8 cellular contexts compared by ENCODE assay signal in the genomic region with DNA sequence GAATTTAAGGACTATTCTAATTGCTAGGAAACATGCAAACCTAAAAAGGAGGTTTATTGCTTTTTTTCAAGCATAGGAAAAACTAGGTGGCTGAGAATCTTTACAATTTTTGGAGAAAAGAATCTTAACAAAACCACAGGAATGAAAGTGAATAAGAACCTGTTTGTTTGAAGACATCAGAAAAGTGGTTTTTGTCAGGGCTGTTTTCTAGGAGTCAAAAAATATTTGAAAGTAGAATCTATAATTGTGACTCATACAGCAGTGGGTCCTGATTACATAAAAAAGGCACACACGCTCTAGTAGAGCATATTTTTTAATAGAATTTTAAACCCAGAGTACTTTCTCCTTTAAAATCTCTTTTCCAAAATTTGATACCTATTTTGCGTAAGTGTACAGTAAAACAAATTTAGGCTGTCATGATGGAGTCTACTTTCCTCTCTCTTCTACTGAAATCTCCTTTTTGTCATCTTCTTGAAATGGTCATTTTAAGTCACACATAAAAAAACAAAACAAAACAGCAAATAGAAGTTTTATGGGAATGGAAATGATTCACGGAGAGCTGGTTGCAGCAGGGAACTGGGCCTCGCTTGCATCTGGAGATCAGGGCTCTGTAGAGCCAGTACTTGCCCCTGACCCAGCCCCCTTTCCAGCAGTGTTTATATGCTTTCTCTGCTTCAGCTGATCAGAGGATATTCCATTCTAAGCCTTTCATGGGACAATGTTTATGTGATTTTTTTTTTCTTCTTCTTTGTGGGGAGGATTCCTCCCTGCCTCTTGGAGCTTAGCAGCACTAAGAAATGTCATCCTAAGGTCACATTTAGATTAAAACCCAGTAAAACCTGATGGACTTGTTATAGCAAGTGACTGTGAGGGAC. TPM values are rescaled to one million over a fixed set of nuclear protein-coding genes. Genes with fewer than 3 reads are reported as not detected.
DNase-seq lines count a peak whose midpoint lies in the region; TF ChIP-seq lines count a peak whose summit lies in the region.

No MANE protein-coding gene starts in this region.

- H3K27me3 ChIP-seq in dorsolateral prefrontal cortex, result no peaks in the 10 kb centered on the region

- H3K4me3 Mint-ChIP-seq in nephron, result peak overlapping the region; percentile 47 to 59 (median 47)

- H3K27ac ChIP-seq in C4-2B, result peak overlapping the region; percentile 53
- H3K27ac ChIP-seq in dorsolateral prefrontal cortex, result peak overlapping the region in 58 of 59 donors; percentile 2 to 90 (median 77)

- DNase-seq in LoVo (ENCODE audit: low spot score) (peak; percentile 47), dorsolateral prefrontal cortex (no peak), NOMO-1 treated with DMSO at 0.1 percent for 48 hours (lab: John Stamatoyannopoulos, UW; ENCODE audit: unreplicated experiment) (no peak), ACHN (no peak), NCI-H526 (lab: John Stamatoyannopoulos, UW) (no peak), activated gamma-delta T cell (lab: John Stamatoyannopoulos, UW) (no peak)

- H3K27me3 Mint-ChIP-seq in nephron (ENCODE audit: low read depth), result no peaks in the 10 kb centered on the region

- in situ Hi-C loops in ACHN (cut with HindIII; ENCODE audit: low pct_ligation_motif_present, low pct_unique_long_range_greater_than_20kb, low sequenced_read_pairs), result no loop called here

- H3K36me3 Mint-ChIP-seq in nephron (ENCODE audit: low read depth), result no peaks in the 10 kb centered on the region

- TF ChIP-seq CTCF in C4-2B (conservative IDR thresholded peaks at IDR 0.05) (no peak), dorsolateral prefrontal cortex (IDR thresholded peaks at IDR 0.05 in 54 of 56, conservative IDR thresholded peaks at IDR 0.05 in 2 of 56; ENCODE audit: low read depth in 1 of 56, partially characterized antibody in 56 of 56) (no peak), nephron (IDR thresholded peaks at IDR 0.05; ENCODE audit: unreplicated experiment in 3 of 3) (no peak)

- no peaks in the 10 kb centered on the region for H3K9me3 Mint-ChIP-seq in nephron

- H3K27ac Mint-ChIP-seq in nephron, result peak overlapping the region; percentile 97 to 99 (median 98)

- intact Hi-C loops in dorsolateral prefrontal cortex (cut with DNase I), result no loop called here

- H3K4me3 ChIP-seq in dorsolateral prefrontal cortex, result peak overlapping the region in 41 of 59 donors; percentile 3 to 60 (median 35)

- peaks cover 46% of the 10 kb centered on the region for H3K4me1 Mint-ChIP-seq in nephron

RNA-seq across cellular contexts. Expression of gene PELI1, which starts 59.1 kb away (rescaled TPM):
- 10 to 100 TPM; 14.7 to 45.5 (median 26.9) TPM for total RNA-seq in dorsolateral prefrontal cortex
